In genomic region chr16:22425036-22425801, GRCh38 we compare ENCODE assay signal across 10 cellular contexts. TPM values are rescaled to one million over a fixed set of nuclear protein-coding genes. Genes with fewer than 3 reads are reported as not detected.
DNase-seq lines count a peak whose midpoint lies in the region; ATAC-seq and TF ChIP-seq lines count a peak whose summit lies in the region.
"Had no signal": no experiment of that assay in that cellular context is flagged by ENCODE, and none has a peak within 500 bp of the region (broad histone marks: within the 10 kb centered on the region; RNA-seq: fewer than 3 reads in every experiment).

No MANE protein-coding gene starts in this region.

- peaks cover 77 to 93% of the 10 kb centered on the region in 2 donors for H3K36me3 Mint-ChIP-seq in CD14-positive monocyte
- peaks cover 71% of the 10 kb centered on the region for H3K36me3 Mint-ChIP-seq in activated T-helper 17 cell treated with anti-CD3 and anti-CD28 coated beads, Interleukin-2, amount 50 U/mL, for 72 hours (ENCODE audit: low read depth)

- H3K27me3 Mint-ChIP-seq in CD14-positive monocyte (ENCODE audit: low read depth in 3 of 3): peaks cover 0 to 2% (median 0%) of the 10 kb centered on the region in 3 donors
- H3K27me3 Mint-ChIP-seq in activated T-helper 17 cell treated with anti-CD3 and anti-CD28 coated beads, Interleukin-2, amount 50 U/mL, for 72 hours: no peaks in the 10 kb centered on the region

- no peak for TF ChIP-seq CTCF in CD14-positive monocyte (IDR thresholded peaks at IDR 0.05)

- no peak overlapping the region for H3K4me3 ChIP-seq in right cardiac atrium (ENCODE audit: low read length)

- no peak for ATAC-seq in activated T-helper 17 cell treated with anti-CD3 and anti-CD28 coated beads, Interleukin-2, amount 50 U/mL, for 72 hours (replicated peaks)
- peak; percentile 52 to 57 for ATAC-seq in right cardiac atrium
- ATAC-seq in sciatic nerve: peak; percentile 93
- ATAC-seq in HG03469 (IDR thresholded peaks at IDR 0.05; ENCODE audit: unreplicated experiment): no peak

- intact Hi-C loops in CD14-positive monocyte (cut with micrococcal nuclease) (no loop called here), right cardiac atrium (cut with DNase I) (no loop called here), sciatic nerve (cut with DNase I) (no loop called here)

- H3K27me3 ChIP-seq in right cardiac atrium (ENCODE audit: control insufficient read depth, insufficient read depth): no peaks in the 10 kb centered on the region

- no peak overlapping the region for H3K4me3 Mint-ChIP-seq in CD14-positive monocyte
- no peak overlapping the region for H3K4me3 Mint-ChIP-seq in activated T-helper 17 cell treated with anti-CD3 and anti-CD28 coated beads, Interleukin-2, amount 50 U/mL, for 72 hours

- no peaks in the 10 kb centered on the region for H3K4me1 Mint-ChIP-seq in CD14-positive monocyte
- H3K4me1 Mint-ChIP-seq in activated T-helper 17 cell treated with anti-CD3 and anti-CD28 coated beads, Interleukin-2, amount 50 U/mL, for 72 hours: peaks cover 10% of the 10 kb centered on the region

- H3K27ac ChIP-seq in right cardiac atrium (ENCODE audit: low read length): peak overlapping the region; percentile 47

- peak overlapping the region in 4 of 7 donors; percentile 28 to 59 (median 49) for H3K27ac Mint-ChIP-seq in CD14-positive monocyte
- peak overlapping the region; percentile 34 for H3K27ac Mint-ChIP-seq in activated T-helper 17 cell treated with anti-CD3 and anti-CD28 coated beads, Interleukin-2, amount 50 U/mL, for 72 hours

- no peaks in the 10 kb centered on the region for H3K9me3 ChIP-seq in right cardiac atrium (ENCODE audit: control insufficient read depth, low read length)

- WGBS in right cardiac atrium: 62% methylated on average over 26 of the region's 26 CpGs

- no peak for DNase-seq in CD14-positive monocyte (ENCODE audit: low spot score)
- DNase-seq in right cardiac atrium: peak; percentile 34 to 78 (median 76)
- peak; percentile 87 for DNase-seq in sciatic nerve (ENCODE audit: low spot score)
- DNase-seq in HK-2 (ENCODE audit: unreplicated experiment): no peak
- DNase-seq in stimulated activated CD8-positive, alpha-beta memory T cell treated with anti-CD3 and anti-CD28 coated beads, Interleukin-4, amount 100 ng/mL, for 48 hours: no peak
- DNase-seq in dermis blood vessel endothelial cell: no peak
- DNase-seq: NCI-H82, T1000 had no signal

- no peaks in the 10 kb centered on the region for H3K4me1 ChIP-seq in right cardiac atrium (ENCODE audit: control insufficient read depth, insufficient read depth, low read length)

- peaks cover 0 to 7% (median 3%) of the 10 kb centered on the region in 7 donors for H3K9me3 Mint-ChIP-seq in CD14-positive monocyte
- H3K9me3 Mint-ChIP-seq in activated T-helper 17 cell treated with anti-CD3 and anti-CD28 coated beads, Interleukin-2, amount 50 U/mL, for 72 hours: no peaks in the 10 kb centered on the region

RNA-seq across cellular contexts. Expression of gene CDR2, which starts 50.8 kb away (rescaled TPM):
- 1 to 10 TPM; 2.5 to 4.8 TPM for polyA plus RNA-seq in CD14-positive monocyte
- 10 to 100 TPM; 26.3 to 41.0 TPM for total RNA-seq in activated T-helper 17 cell treated with anti-CD3 and anti-CD28 coated beads, Interleukin-2, amount 50 U/mL, for 72 hours
- total RNA-seq in right cardiac atrium: 10 to 100 TPM in 1 of 4 donors, 1 to 10 TPM in 3; 9.4 to 19.2 (median 9.8) TPM
- polyA plus RNA-seq in right cardiac atrium: 7.2 TPM
- total RNA-seq in sciatic nerve: 31.1 TPM
- total RNA-seq in dermis blood vessel endothelial cell: 39.0 and 42.0 TPM in 2 replicates

Comparison
In these comparisons a context has a peak if more than half of its experiments do, and no peak if none do; other contexts are left out.
1. DNase-seq: peak in right cardiac atrium (3 of 3) and sciatic nerve (single experiment); none in CD14-positive monocyte (single experiment), HK-2 (single experiment), stimulated activated CD8-positive, alpha-beta memory T cell treated with anti-CD3 and anti-CD28 coated beads, Interleukin-4, amount 100 ng/mL, for 48 hours (single experiment) and dermis blood vessel endothelial cell (single experiment).
2. ATAC-seq: peak in right cardiac atrium (2 of 2) and sciatic nerve (single experiment); none in activated T-helper 17 cell treated with anti-CD3 and anti-CD28 coated beads, Interleukin-2, amount 50 U/mL, for 72 hours (single experiment) and HG03469 (single experiment).